21 cellular contexts compared by ENCODE assay signal in the genomic region with DNA sequence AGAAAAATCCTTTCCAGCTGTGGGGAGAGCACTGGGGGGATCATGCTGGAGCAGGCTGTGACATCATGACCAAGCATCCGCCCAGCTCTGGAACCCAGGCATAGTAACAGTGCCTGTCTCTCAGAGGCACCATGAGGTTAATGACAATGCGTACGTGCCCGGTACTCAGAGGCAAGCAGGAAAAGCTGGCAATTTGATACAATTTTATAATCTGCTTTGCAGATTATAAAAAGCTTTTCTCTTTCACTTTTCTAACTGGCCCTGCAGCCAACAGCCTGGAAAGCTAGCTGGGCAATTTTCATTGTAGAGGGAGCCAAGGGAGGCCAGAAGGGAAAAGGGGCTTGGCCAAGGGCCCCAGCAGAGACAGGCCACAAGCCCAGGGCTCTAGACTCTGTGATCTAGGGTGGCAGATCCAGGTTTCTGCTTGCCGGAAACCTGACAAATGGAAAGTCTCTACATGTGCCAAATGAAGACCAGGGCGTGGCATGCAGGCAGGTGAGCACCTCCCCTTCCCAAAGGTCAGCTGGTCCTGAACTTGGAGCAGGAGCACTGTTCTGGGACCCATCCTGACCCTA. TPM values are rescaled to one million over a fixed set of nuclear protein-coding genes. Genes with fewer than 3 reads are reported as not detected.
A peak's percentile ranks its signal among the peaks of the same experiment; 100 is the strongest.
DNase-seq lines count a peak whose midpoint lies in the region; ATAC-seq and TF ChIP-seq lines count a peak whose summit lies in the region.
"Had no signal": no experiment of that assay in that cellular context is flagged by ENCODE, and none has a peak within 500 bp of the region (broad histone marks: within the 10 kb centered on the region; RNA-seq: fewer than 3 reads in every experiment).

No MANE protein-coding gene starts in this region.

- H3K4me1 Mint-ChIP-seq in activated CD4-positive, alpha-beta memory T cell treated with anti-CD3 and anti-CD28 coated beads, Interleukin-2, amount 10 ng/mL, durations not matched to agents 7 days and 5 days: peaks cover 46% of the 10 kb centered on the region
- H3K4me1 Mint-ChIP-seq in activated CD4-positive, alpha-beta memory T cell treated with anti-CD3 and anti-CD28 coated beads for 36 hours (ENCODE audit: low read depth): peaks cover 25% of the 10 kb centered on the region

- 56 to 67% methylated on average over 6 of the region's 6 CpGs for WGBS in testis, 2 donors

- no peak overlapping the region for H3K4me3 ChIP-seq in testis
- H3K4me3 ChIP-seq: BLaER1 had no signal

- peaks cover 25% of the 10 kb centered on the region for H3K4me1 ChIP-seq in testis

- no peak for DNase-seq in activated CD4-positive, alpha-beta memory T cell treated with anti-CD3 and anti-CD28 coated beads, Interleukin-2, amount 10 ng/mL, durations not matched to agents 7 days and 5 days
- no peak for DNase-seq in activated CD4-positive, alpha-beta memory T cell treated with anti-CD3 and anti-CD28 coated beads for 36 hours
- DNase-seq in cerebellum (ENCODE audit: low spot score) (peak; percentile 77), midbrain (lab: John Stamatoyannopoulos, UW) (peak; percentile 21), testis (peak; percentile 45), NK-92 (lab: John Stamatoyannopoulos, UW; ENCODE audit: unreplicated experiment) (no peak), GM19238 (ENCODE audit: insufficient read length, low spot score) (no peak)
- DNase-seq: ACHN; CD8-positive, alpha-beta T cell; DMS153; H7; Kasumi-1; NCI-H1694; NCI-H2081; NCI-H446 treated with DMSO at 0.1 percent for 48 hours; NCI-H526 treated with DMSO at 0.1 percent for 48 hours; SHP77 had no signal

- ATAC-seq in GM18909 (IDR thresholded peaks at IDR 0.05; ENCODE audit: poor library complexity, unreplicated experiment): no peak
- ATAC-seq: CD8-positive, alpha-beta T cell had no signal

- peaks cover 78% of the 10 kb centered on the region for H3K36me3 Mint-ChIP-seq in activated CD4-positive, alpha-beta memory T cell treated with anti-CD3 and anti-CD28 coated beads, Interleukin-2, amount 10 ng/mL, durations not matched to agents 7 days and 5 days (ENCODE audit: low read depth)
- H3K36me3 Mint-ChIP-seq in activated CD4-positive, alpha-beta memory T cell treated with anti-CD3 and anti-CD28 coated beads for 36 hours: peaks cover 44% of the 10 kb centered on the region

- TF ChIP-seq CTCF in testis (IDR thresholded peaks at IDR 0.05): no peak

- H3K27me3 ChIP-seq in testis: no peaks in the 10 kb centered on the region
- H3K27me3 ChIP-seq: BLaER1 had no signal

- peak overlapping the region; percentile 10 for H3K27ac Mint-ChIP-seq in activated CD4-positive, alpha-beta memory T cell treated with anti-CD3 and anti-CD28 coated beads, Interleukin-2, amount 10 ng/mL, durations not matched to agents 7 days and 5 days
- no peak overlapping the region for H3K27ac Mint-ChIP-seq in activated CD4-positive, alpha-beta memory T cell treated with anti-CD3 and anti-CD28 coated beads for 36 hours
- H3K27ac Mint-ChIP-seq: CD8-positive, alpha-beta T cell had no signal

- H3K27ac ChIP-seq in testis: no peak overlapping the region
- H3K27ac ChIP-seq: 22Rv1, BLaER1 had no signal

- no peaks in the 10 kb centered on the region for H3K36me3 ChIP-seq in testis (ENCODE audit: low read depth, missing control alignments)

- POLR2A ChIA-PET in activated CD4-positive, alpha-beta memory T cell treated with anti-CD3 and anti-CD28 coated beads, Interleukin-2, amount 10 ng/mL, durations not matched to agents 7 days and 5 days (lab: Charles Lee): interaction anchor here (1.0 to 1.4 kb wide), 2 partner anchors 19 to 133 kb away, joined by 3 to 4 read pairs; no protein-coding TSS in a partner anchor
- POLR2A ChIA-PET in activated CD4-positive, alpha-beta memory T cell treated with anti-CD3 and anti-CD28 coated beads for 36 hours (lab: Charles Lee): interaction anchor here (1.0 to 1.2 kb wide), 2 partner anchors 9 to 88 kb away, joined by 3 read pairs; no protein-coding TSS in a partner anchor

- H3K4me3 Mint-ChIP-seq in activated CD4-positive, alpha-beta memory T cell treated with anti-CD3 and anti-CD28 coated beads, Interleukin-2, amount 10 ng/mL, durations not matched to agents 7 days and 5 days: no peak overlapping the region
- H3K4me3 Mint-ChIP-seq in activated CD4-positive, alpha-beta memory T cell treated with anti-CD3 and anti-CD28 coated beads for 36 hours: no peak overlapping the region
- H3K4me3 Mint-ChIP-seq: CD8-positive, alpha-beta T cell had no signal

- intact Hi-C loops in activated CD4-positive, alpha-beta memory T cell treated with anti-CD3 and anti-CD28 coated beads for 36 hours (cut with micrococcal nuclease): no loop called here
- intact Hi-C loops in testis (cut with DNase I; ENCODE audit: low total_unique reads): no loop called here

- TF ChIP-seq POLR2A in testis (IDR thresholded peaks at IDR 0.05): no peak

- H3K27me3 Mint-ChIP-seq in activated CD4-positive, alpha-beta memory T cell treated with anti-CD3 and anti-CD28 coated beads, Interleukin-2, amount 10 ng/mL, durations not matched to agents 7 days and 5 days: no peaks in the 10 kb centered on the region
- no peaks in the 10 kb centered on the region for H3K27me3 Mint-ChIP-seq in activated CD4-positive, alpha-beta memory T cell treated with anti-CD3 and anti-CD28 coated beads for 36 hours

- H3K9me3 ChIP-seq in testis: no peaks in the 10 kb centered on the region
- H3K9me3 ChIP-seq: BLaER1 had no signal

- CTCF ChIA-PET in activated CD4-positive, alpha-beta memory T cell treated with anti-CD3 and anti-CD28 coated beads, Interleukin-2, amount 10 ng/mL, durations not matched to agents 7 days and 5 days (lab: Charles Lee): interaction anchor here (1.4 to 1.9 kb wide), 2 partner anchors 19 to 65 kb away, joined by 3 to 4 read pairs; no protein-coding TSS in a partner anchor
- CTCF ChIA-PET in activated CD4-positive, alpha-beta memory T cell treated with anti-CD3 and anti-CD28 coated beads for 36 hours (lab: Charles Lee): no interaction called here

- H3K9me3 Mint-ChIP-seq in activated CD4-positive, alpha-beta memory T cell treated with anti-CD3 and anti-CD28 coated beads, Interleukin-2, amount 10 ng/mL, durations not matched to agents 7 days and 5 days: no peaks in the 10 kb centered on the region
- H3K9me3 Mint-ChIP-seq in activated CD4-positive, alpha-beta memory T cell treated with anti-CD3 and anti-CD28 coated beads for 36 hours: no peaks in the 10 kb centered on the region
- H3K9me3 Mint-ChIP-seq: CD8-positive, alpha-beta T cell had no signal

RNA-seq across cellular contexts. Expression of gene VRK3, which starts 22.7 kb away (rescaled TPM):
- 10 to 100 TPM; 80.0 to 80.6 TPM for total RNA-seq in activated CD4-positive, alpha-beta memory T cell treated with anti-CD3 and anti-CD28 coated beads, Interleukin-2, amount 10 ng/mL, durations not matched to agents 7 days and 5 days
- total RNA-seq in activated CD4-positive, alpha-beta memory T cell treated with anti-CD3 and anti-CD28 coated beads for 36 hours: 10 to 100 TPM; 54.4 to 55.8 TPM
- total RNA-seq in cerebellum: 22.2 TPM
- total RNA-seq in testis: 100 to 1,000 TPM; 143 to 237 TPM
- polyA plus RNA-seq in testis (ENCODE audit: insufficient read depth, low read depth, low replicate concordance): 375 TPM

RNA-seq across cellular contexts. Expression of gene ZNF473, which starts 23.3 kb away (rescaled TPM):
- 1 to 10 TPM; 8.0 to 8.1 TPM for total RNA-seq in activated CD4-positive, alpha-beta memory T cell treated with anti-CD3 and anti-CD28 coated beads, Interleukin-2, amount 10 ng/mL, durations not matched to agents 7 days and 5 days
- total RNA-seq in activated CD4-positive, alpha-beta memory T cell treated with anti-CD3 and anti-CD28 coated beads for 36 hours: 10 to 100 TPM in 1 of 2 experiments, 1 to 10 TPM in 1; 9.0 to 10.3 TPM
- total RNA-seq in cerebellum (11.7 TPM), testis (10 to 100 TPM; 77.7 to 92.8 TPM)
- polyA plus RNA-seq in testis (ENCODE audit: insufficient read depth, low read depth, low replicate concordance): 106 TPM

RNA-seq across cellular contexts. Expression of gene SIGLEC11, which starts 41.5 kb away (rescaled TPM):
- total RNA-seq in activated CD4-positive, alpha-beta memory T cell treated with anti-CD3 and anti-CD28 coated beads, Interleukin-2, amount 10 ng/mL, durations not matched to agents 7 days and 5 days: not detected
- not detected for total RNA-seq in activated CD4-positive, alpha-beta memory T cell treated with anti-CD3 and anti-CD28 coated beads for 36 hours
- 0.36 TPM for total RNA-seq in cerebellum
- total RNA-seq in testis: 1 to 10 TPM; 6.0 to 8.5 TPM
- polyA plus RNA-seq in testis (ENCODE audit: insufficient read depth, low read depth, low replicate concordance): 5.8 TPM
- total RNA-seq: CD8-positive, alpha-beta T cell; H7; MCF 10A had no signal

Comparison
In these comparisons a context has a peak if more than half of its experiments do, and no peak if none do; other contexts are left out.
1. DNase-seq: peak in cerebellum (single experiment), midbrain (single experiment) and testis (single experiment); none in activated CD4-positive, alpha-beta memory T cell treated with anti-CD3 and anti-CD28 coated beads, Interleukin-2, amount 10 ng/mL, durations not matched to agents 7 days and 5 days (single experiment), activated CD4-positive, alpha-beta memory T cell treated with anti-CD3 and anti-CD28 coated beads for 36 hours (single experiment), NK-92 (single experiment) and GM19238 (single experiment).